Comparison of ENCODE assay signal across 20 cellular contexts in the genomic region with DNA sequence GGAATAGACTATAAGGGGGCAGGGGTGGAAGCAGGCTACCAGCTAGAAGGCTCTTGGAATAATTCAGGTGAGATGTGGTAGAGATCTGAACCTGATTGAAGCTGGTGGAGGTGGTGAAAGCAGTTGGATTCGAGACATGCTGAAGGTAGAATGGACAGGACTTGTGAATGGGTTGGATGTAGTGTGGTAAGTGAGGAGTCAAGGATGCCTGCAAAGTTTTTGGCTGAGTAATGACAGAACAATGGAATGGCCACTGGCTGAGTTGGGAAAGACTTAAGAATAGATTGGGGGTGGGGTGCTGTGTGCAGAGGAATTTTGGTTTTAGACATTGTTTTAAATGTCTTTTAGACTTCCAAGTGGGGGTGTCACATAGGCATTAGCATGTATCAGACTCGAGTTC. TPM values are rescaled to one million over a fixed set of nuclear protein-coding genes. Genes with fewer than 3 reads are reported as not detected.
DNase-seq lines count a peak whose midpoint lies in the region; ATAC-seq and TF ChIP-seq lines count a peak whose summit lies in the region.
"Had no signal": no experiment of that assay in that cellular context is flagged by ENCODE, and none has a peak within 500 bp of the region (broad histone marks: within the 10 kb centered on the region; RNA-seq: fewer than 3 reads in every experiment).

No MANE protein-coding gene starts in this region.

- ATAC-seq in HG03159 (IDR thresholded peaks at IDR 0.05; ENCODE audit: unreplicated experiment) (no peak), GM19351 (IDR thresholded peaks at IDR 0.05; ENCODE audit: unreplicated experiment) (no peak)
- ATAC-seq: activated T-helper 17 cell treated with anti-CD3 and anti-CD28 coated beads, Interleukin-2, amount 50 U/mL, for 72 hours; natural killer cell; PC-3 had no signal

- TF ChIP-seq CTCF in epithelial cell of esophagus (IDR thresholded peaks at IDR 0.05; ENCODE audit: insufficient read depth, low read depth, low read length, missing control alignments), result no peak

- no peak overlapping the region for H3K4me3 ChIP-seq in epithelial cell of esophagus (ENCODE audit: low read length)
- H3K4me3 ChIP-seq: adrenal gland, hepatocyte, left ventricle myocardium inferior, psoas muscle, stomach, uterus had no signal

- DNase-seq in ELR (ENCODE audit: low read depth), result peak; percentile 42
- peak; percentile 43 for DNase-seq in M059J (ENCODE audit: low read depth)
- DNase-seq in epithelial cell of esophagus (ENCODE audit: low read depth), result peak; percentile 24
- peak; percentile 24 for DNase-seq in myocyte (ENCODE audit: low read depth)
- DNase-seq in UCSD-AML1 (lab: John Stamatoyannopoulos, UW; ENCODE audit: unreplicated experiment), result no peak
- DNase-seq in NCI-H1694 (lab: John Stamatoyannopoulos, UW), result no peak
- DNase-seq: activated CD8-positive, alpha-beta memory T cell treated with anti-CD3 and anti-CD28 coated beads for 24 hours; adrenal gland; BE2C; left ventricle myocardium inferior; natural killer cell; NCI-H2081 treated with DMSO at 0.1 percent for 48 hours; PC-3; psoas muscle; stomach; uterus had no signal

RNA-seq across cellular contexts. Expression of gene HPF1, which starts 33.5 kb away (rescaled TPM):
- 24.6 and 52.0 TPM in 2 replicates for total RNA-seq in M059J (2014; rRNA removed; shearing (Covaris generic))
- 33.3 and 49.2 TPM in 2 replicates for total RNA-seq in myocyte
- polyA plus RNA-seq in myocyte (2012), result 13.7 TPM

Comparison
In these comparisons a context has a peak if more than half of its experiments do, and no peak if none do; other contexts are left out.
1. DNase-seq: peak in ELR (single experiment), M059J (single experiment), epithelial cell of esophagus (single experiment) and myocyte (single experiment); none in UCSD-AML1 (single experiment) and NCI-H1694 (single experiment).